Comparison of ENCODE assay signal across 8 cellular contexts in genomic region chr1:111140680-111140967, GRCh38. TPM values are rescaled to one million over a fixed set of nuclear protein-coding genes. Genes with fewer than 3 reads are reported as not detected.
DNase-seq lines count a peak whose midpoint lies in the region; ATAC-seq and TF ChIP-seq lines count a peak whose summit lies in the region.

No MANE protein-coding gene starts in this region.

- no peaks in the 10 kb centered on the region for H3K9me3 ChIP-seq in CD4-positive, CD25-positive, alpha-beta regulatory T cell (ENCODE audit: control insufficient read depth in 2 of 2, low read length in 2 of 2)
- no peaks in the 10 kb centered on the region for H3K9me3 ChIP-seq in skeletal muscle satellite cell (replicated peaks; ENCODE audit: low read length)

- peaks cover 36% of the 10 kb centered on the region for H3K4me1 ChIP-seq in CD4-positive, CD25-positive, alpha-beta regulatory T cell (ENCODE audit: control insufficient read depth, insufficient read depth, low read length, poor library complexity, severe bottlenecking)
- peaks cover 19% of the 10 kb centered on the region for H3K4me1 ChIP-seq in skeletal muscle satellite cell (ENCODE audit: control insufficient read depth, insufficient read depth, low read length)

- DNase-seq in CD4-positive, CD25-positive, alpha-beta regulatory T cell, result no peak
- DNase-seq in HL-60 (ENCODE audit: low read depth in 1 of 2, low spot score in 1 of 2), result no peak
- DNase-seq in activated naive CD8-positive, alpha-beta T cell treated with anti-CD3 and anti-CD28 coated beads, Interleukin-2, amount 10 ng/mL, durations not matched to agents 7 days and 5 days, result no peak
- DNase-seq in iPS DF 19.7 (ENCODE audit: low read depth, low spot score), result peak; percentile 5
- no peak for DNase-seq in iPS-NIHi11 (ENCODE audit: low spot score)
- no peak for DNase-seq in activated CD8-positive, alpha-beta memory T cell treated with anti-CD3 and anti-CD28 coated beads, Interleukin-2, amount 50 U/mL, for 48 hours

- peaks cover 7% of the 10 kb centered on the region for H3K36me3 ChIP-seq in CD4-positive, CD25-positive, alpha-beta regulatory T cell (ENCODE audit: control insufficient read depth, insufficient read depth, low read length)
- H3K36me3 ChIP-seq in skeletal muscle satellite cell (ENCODE audit: insufficient read depth, low read length), result peaks cover 8% of the 10 kb centered on the region

- H3K4me3 ChIP-seq in CD4-positive, CD25-positive, alpha-beta regulatory T cell (ENCODE audit: low read depth, low read length), result peak overlapping the region; percentile 89
- H3K4me3 ChIP-seq in HL-60 (replicated peaks; ENCODE audit: insufficient read depth, low read length), result peak overlapping the region; percentile 91
- H3K4me3 ChIP-seq in skeletal muscle satellite cell (ENCODE audit: low read length), result peak overlapping the region; percentile 93

- H3K9ac ChIP-seq in skeletal muscle satellite cell (ENCODE audit: low read depth, low read length), result peak overlapping the region; percentile 93

- peak overlapping the region; percentile 89 for H3K27ac ChIP-seq in CD4-positive, CD25-positive, alpha-beta regulatory T cell (ENCODE audit: insufficient read depth, low read length, poor library complexity, severe bottlenecking)
- peak overlapping the region; percentile 82 for H3K27ac ChIP-seq in HL-60 (replicated peaks)

- no peak for ATAC-seq in CD4-positive, CD25-positive, alpha-beta regulatory T cell (ENCODE audit: low read depth in 2 of 2)
- no peak for ATAC-seq in activated naive CD8-positive, alpha-beta T cell treated with anti-CD3 and anti-CD28 coated beads, Interleukin-2, amount 10 ng/mL, durations not matched to agents 7 days and 5 days (ENCODE audit: low read depth)
- no peak for ATAC-seq in activated CD4-positive, CD25-positive, alpha-beta regulatory T cell treated with anti-CD3 and anti-CD28 coated beads, Interleukin-2, amount 50 U/mL, for 24 hours

- no peak for TF ChIP-seq CTCF in HL-60 (IDR thresholded peaks at IDR 0.05; ENCODE audit: insufficient read depth, low read length)

- POLR2A ChIA-PET in activated naive CD8-positive, alpha-beta T cell treated with anti-CD3 and anti-CD28 coated beads, Interleukin-2, amount 10 ng/mL, durations not matched to agents 7 days and 5 days (lab: Charles Lee), result interaction anchor here (1.0 to 2.7 kb wide), 11 partner anchors 9 to 308 kb away, joined by 3 to 22 read pairs (median 5); partner anchors contain the start of genes DENND2D and WDR77

- peak overlapping the region in 2 of 3 donors; percentile 86 to 99 for H3K27ac Mint-ChIP-seq in CD4-positive, CD25-positive, alpha-beta regulatory T cell
- peak overlapping the region; percentile 99 for H3K27ac Mint-ChIP-seq in activated naive CD8-positive, alpha-beta T cell treated with anti-CD3 and anti-CD28 coated beads, Interleukin-2, amount 10 ng/mL, durations not matched to agents 7 days and 5 days

- H3K27me3 ChIP-seq in CD4-positive, CD25-positive, alpha-beta regulatory T cell (ENCODE audit: control insufficient read depth, insufficient read depth, low read length), result no peaks in the 10 kb centered on the region
- H3K27me3 ChIP-seq in HL-60 (ENCODE audit: insufficient read depth, poor library complexity, severe bottlenecking), result no peaks in the 10 kb centered on the region
- no peaks in the 10 kb centered on the region for H3K27me3 ChIP-seq in skeletal muscle satellite cell (ENCODE audit: control insufficient read depth, insufficient read depth, low read length)

- H3K4me2 ChIP-seq in skeletal muscle satellite cell (ENCODE audit: low read length), result peak overlapping the region; percentile 85

- peaks cover 30 to 66% (median 50%) of the 10 kb centered on the region in 4 donors for H3K4me1 Mint-ChIP-seq in CD4-positive, CD25-positive, alpha-beta regulatory T cell
- peaks cover 34% of the 10 kb centered on the region for H3K4me1 Mint-ChIP-seq in activated naive CD8-positive, alpha-beta T cell treated with anti-CD3 and anti-CD28 coated beads, Interleukin-2, amount 10 ng/mL, durations not matched to agents 7 days and 5 days

- H3K9me3 Mint-ChIP-seq in CD4-positive, CD25-positive, alpha-beta regulatory T cell, result no peaks in the 10 kb centered on the region
- H3K9me3 Mint-ChIP-seq in activated naive CD8-positive, alpha-beta T cell treated with anti-CD3 and anti-CD28 coated beads, Interleukin-2, amount 10 ng/mL, durations not matched to agents 7 days and 5 days, result no peaks in the 10 kb centered on the region

- peaks cover 8% of the 10 kb centered on the region for H3K36me3 Mint-ChIP-seq in CD4-positive, CD25-positive, alpha-beta regulatory T cell
- H3K36me3 Mint-ChIP-seq in activated naive CD8-positive, alpha-beta T cell treated with anti-CD3 and anti-CD28 coated beads, Interleukin-2, amount 10 ng/mL, durations not matched to agents 7 days and 5 days, result peaks cover 27% of the 10 kb centered on the region

- H3K4me3 Mint-ChIP-seq in CD4-positive, CD25-positive, alpha-beta regulatory T cell, result peak overlapping the region; percentile 96 to 100 (median 100)
- H3K4me3 Mint-ChIP-seq in activated naive CD8-positive, alpha-beta T cell treated with anti-CD3 and anti-CD28 coated beads, Interleukin-2, amount 10 ng/mL, durations not matched to agents 7 days and 5 days, result peak overlapping the region; percentile 100

- H3K27me3 Mint-ChIP-seq in CD4-positive, CD25-positive, alpha-beta regulatory T cell, result no peaks in the 10 kb centered on the region
- no peaks in the 10 kb centered on the region for H3K27me3 Mint-ChIP-seq in activated naive CD8-positive, alpha-beta T cell treated with anti-CD3 and anti-CD28 coated beads, Interleukin-2, amount 10 ng/mL, durations not matched to agents 7 days and 5 days

RNA-seq across cellular contexts. Expression of gene CEPT1, which starts 0.6 kb away (rescaled TPM):
- 22.6 TPM for total RNA-seq in CD4-positive, CD25-positive, alpha-beta regulatory T cell
- polyA plus RNA-seq in CD4-positive, CD25-positive, alpha-beta regulatory T cell, result 10 to 100 TPM; 19.9 to 37.5 (median 27.7) TPM
- total RNA-seq in activated naive CD8-positive, alpha-beta T cell treated with anti-CD3 and anti-CD28 coated beads, Interleukin-2, amount 10 ng/mL, durations not matched to agents 7 days and 5 days, result 10 to 100 TPM; 44.1 to 46.5 TPM
- 32.5 and 38.0 TPM in 2 replicates for total RNA-seq in skeletal muscle satellite cell (2012; rRNA removed)

RNA-seq across cellular contexts. Expression of gene DRAM2, which starts 0.7 kb away (rescaled TPM):
- total RNA-seq in CD4-positive, CD25-positive, alpha-beta regulatory T cell, result 37.2 TPM
- 100 to 1,000 TPM in 1 of 4 donors, 10 to 100 TPM in 3; 86.7 to 112 (median 95.9) TPM for polyA plus RNA-seq in CD4-positive, CD25-positive, alpha-beta regulatory T cell
- 10 to 100 TPM; 36.7 to 37.1 TPM for total RNA-seq in activated naive CD8-positive, alpha-beta T cell treated with anti-CD3 and anti-CD28 coated beads, Interleukin-2, amount 10 ng/mL, durations not matched to agents 7 days and 5 days
- 32.2 and 41.1 TPM in 2 replicates for total RNA-seq in skeletal muscle satellite cell (2012; rRNA removed)

RNA-seq across cellular contexts. Expression of gene DENND2D, which starts 59.8 kb away (rescaled TPM):
- 83.8 TPM for total RNA-seq in CD4-positive, CD25-positive, alpha-beta regulatory T cell
- polyA plus RNA-seq in CD4-positive, CD25-positive, alpha-beta regulatory T cell, result 100 to 1,000 TPM in 3 of 4 donors, 10 to 100 TPM in 1; 85.6 to 196 (median 119) TPM
- 100 to 1,000 TPM; 293 to 299 TPM for total RNA-seq in activated naive CD8-positive, alpha-beta T cell treated with anti-CD3 and anti-CD28 coated beads, Interleukin-2, amount 10 ng/mL, durations not matched to agents 7 days and 5 days
- 1.3 and 3.0 TPM in 2 replicates for total RNA-seq in skeletal muscle satellite cell (2012; rRNA removed)
